Comparison of ENCODE assay signal across 8 cellular contexts in the genomic region with DNA sequence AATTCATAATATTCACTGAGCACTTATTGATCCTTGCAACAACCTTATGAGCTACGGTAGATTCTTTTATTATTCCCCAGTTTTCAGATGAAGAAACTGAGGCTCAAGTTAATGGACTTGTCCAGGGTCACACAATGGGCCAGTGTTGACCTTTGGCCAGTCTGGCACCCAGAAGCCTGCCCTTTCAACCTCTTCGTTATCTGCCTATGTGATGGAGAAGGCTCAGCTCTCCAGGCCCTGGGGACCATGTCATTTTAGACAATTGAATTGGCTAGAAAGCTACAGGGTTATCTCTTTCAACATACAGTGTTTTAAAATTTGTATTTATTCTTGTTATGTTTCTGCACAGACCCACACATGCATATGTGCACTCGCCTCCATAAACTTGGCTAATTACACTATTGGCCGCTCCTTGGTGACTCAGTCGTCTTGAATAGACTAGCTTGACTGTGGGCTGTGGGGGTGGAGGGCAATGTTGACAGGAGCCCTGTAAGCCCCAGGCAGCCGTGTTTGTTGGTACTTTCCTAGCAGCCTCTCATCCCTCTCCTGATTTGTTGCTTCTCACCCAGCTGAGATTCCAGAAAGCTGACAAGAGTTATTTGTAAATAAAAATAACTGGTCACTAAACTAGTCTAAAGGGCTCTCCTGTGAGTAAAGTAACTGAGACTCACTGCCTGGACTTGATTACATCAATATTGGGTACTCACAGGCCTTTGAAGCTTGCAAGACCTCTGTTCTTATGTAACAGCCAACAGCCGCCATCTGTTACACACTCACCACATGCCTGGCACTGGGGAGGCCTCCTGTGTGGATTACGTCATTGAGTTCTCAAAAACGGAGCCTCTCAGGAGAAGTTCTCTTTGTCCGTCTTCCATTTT. TPM values are rescaled to one million over a fixed set of nuclear protein-coding genes. Genes with fewer than 3 reads are reported as not detected.
A peak's percentile ranks its signal among the peaks of the same experiment; 100 is the strongest.
DNase-seq lines count a peak whose midpoint lies in the region; ATAC-seq and TF ChIP-seq lines count a peak whose summit lies in the region.

No MANE protein-coding gene starts in this region.

- no peak for ATAC-seq in effector memory CD8-positive, alpha-beta T cell (replicated peaks)

- DNase-seq in GF-D8 (lab: John Stamatoyannopoulos, UW) (peak; percentile 72), SHP77 treated with DMSO at 0.1 percent for 48 hours (lab: John Stamatoyannopoulos, UW) (peak; percentile 83), fibroblast of the conjunctiva (ENCODE audit: low read depth) (peak; percentile 84), progenitor cell of endocrine pancreas (ENCODE audit: low spot score, unreplicated experiment) (no peak), Calu3 (no peak), NCI-H2107 (lab: John Stamatoyannopoulos, UW) (no peak)
- DNase-seq in activated CD8-positive, alpha-beta memory T cell treated with anti-CD3 and anti-CD28 coated beads, Interleukin-2, amount 50 U/mL, for 48 hours: no peak
- no peak for DNase-seq in effector memory CD8-positive, alpha-beta T cell

- H3K9me3 Mint-ChIP-seq in progenitor cell of endocrine pancreas (ENCODE audit: low read depth) (no peaks in the 10 kb centered on the region), Calu3 (ENCODE audit: low read depth, unreplicated experiment) (no peaks in the 10 kb centered on the region)
- no peaks in the 10 kb centered on the region for H3K9me3 Mint-ChIP-seq in effector memory CD8-positive, alpha-beta T cell

- no peak for TF ChIP-seq CTCF in progenitor cell of endocrine pancreas (IDR thresholded peaks at IDR 0.05; ENCODE audit: unreplicated experiment)
- no peak for TF ChIP-seq CTCF in Calu3 (IDR thresholded peaks at IDR 0.05; ENCODE audit: unreplicated experiment)

- CTCF ChIA-PET in Calu3 (lab: Charles Lee): interaction anchor here (0.6 kb wide), 1 partner anchor 41 kb away, joined by 3 read pairs; no protein-coding TSS in a partner anchor

- H3K27ac Mint-ChIP-seq in progenitor cell of endocrine pancreas: peak overlapping the region; percentile 33
- no peak overlapping the region for H3K27ac Mint-ChIP-seq in effector memory CD8-positive, alpha-beta T cell
- no peak overlapping the region for H3K27ac Mint-ChIP-seq in Calu3 (ENCODE audit: unreplicated experiment)

- BruUV-seq in Calu3 (replicated peaks; lab: Mats Ljungman, UMichigan): no TSS peak

- H3K36me3 Mint-ChIP-seq in progenitor cell of endocrine pancreas (ENCODE audit: insufficient read depth) (no peaks in the 10 kb centered on the region), Calu3 (ENCODE audit: insufficient read depth, unreplicated experiment) (no peaks in the 10 kb centered on the region)
- H3K36me3 Mint-ChIP-seq in effector memory CD8-positive, alpha-beta T cell (ENCODE audit: insufficient read depth): no peaks in the 10 kb centered on the region

- intact Hi-C loops in Calu3 (cut with micrococcal nuclease; ENCODE audit: unreplicated experiment): no loop called here

- H3K4me3 Mint-ChIP-seq in progenitor cell of endocrine pancreas (ENCODE audit: low read depth): no peak overlapping the region
- no peak overlapping the region for H3K4me3 Mint-ChIP-seq in effector memory CD8-positive, alpha-beta T cell
- no peak overlapping the region for H3K4me3 Mint-ChIP-seq in Calu3 (ENCODE audit: low read depth, unreplicated experiment)

- H3K27me3 Mint-ChIP-seq in progenitor cell of endocrine pancreas (peaks cover 32% of the 10 kb centered on the region), Calu3 (ENCODE audit: unreplicated experiment) (peaks cover 16% of the 10 kb centered on the region)
- no peaks in the 10 kb centered on the region for H3K27me3 Mint-ChIP-seq in effector memory CD8-positive, alpha-beta T cell

- H3K4me1 Mint-ChIP-seq in progenitor cell of endocrine pancreas (ENCODE audit: low read depth) (peaks cover 37% of the 10 kb centered on the region), Calu3 (ENCODE audit: low read depth, unreplicated experiment) (no peaks in the 10 kb centered on the region)
- no peaks in the 10 kb centered on the region for H3K4me1 Mint-ChIP-seq in effector memory CD8-positive, alpha-beta T cell (ENCODE audit: low read depth in 2 of 2)

RNA-seq across cellular contexts. Expression of gene ANGPTL2, which starts 8.5 kb away (rescaled TPM):
- 4.7 and 5.3 TPM in 2 replicates for total RNA-seq in progenitor cell of endocrine pancreas
- not detected in 2 replicates for total RNA-seq in Calu3 (2022)

Comparison
In these comparisons a context has a peak if more than half of its experiments do, and no peak if none do; other contexts are left out.
1. DNase-seq: peak in GF-D8 (single experiment), SHP77 treated with DMSO at 0.1 percent for 48 hours (single experiment) and fibroblast of the conjunctiva (single experiment); none in progenitor cell of endocrine pancreas (single experiment), activated CD8-positive, alpha-beta memory T cell treated with anti-CD3 and anti-CD28 coated beads, Interleukin-2, amount 50 U/mL, for 48 hours (single experiment), effector memory CD8-positive, alpha-beta T cell (0 of 3), Calu3 (single experiment) and NCI-H2107 (single experiment).